ENCODE assay signal across 25 cellular contexts in genomic region chr1:198040880-198041279, GRCh38.
"Had no signal": no experiment of that assay in that cellular context is flagged by ENCODE, and none has a peak within 500 bp of the region (broad histone marks: within the 10 kb centered on the region; RNA-seq: fewer than 3 reads in every experiment).

No MANE protein-coding gene starts in this region.

- DNase-seq: activated CD4-positive, alpha-beta T cell treated with anti-CD3 and anti-CD28 coated beads for 4 hours; activated CD4-positive, alpha-beta T cell treated with anti-CD3 and anti-CD28 coated beads, Interleukin-2, amount 50 U/mL, for 48 hours; activated effector memory CD4-positive, alpha-beta T cell treated with anti-CD3 and anti-CD28 coated beads, Interleukin-2, amount 50 U/mL, for 16 hours; activated T-cell treated with anti-CD3 and anti-CD28 coated beads, Interleukin-2, amount 50 U/mL, for 72 hours; amniotic stem cell; colonic mucosa; dorsolateral prefrontal cortex; esophagus squamous epithelium; gastrocnemius medialis; hypothalamus; left ventricle myocardium inferior; midbrain; natural killer cell; retina; sigmoid colon; stimulated activated CD4-positive, alpha-beta T cell treated with anti-CD3 and anti-CD28 coated beads, Interleukin-15, amount 100 ng/mL, for 24 hours; stimulated activated naive CD4-positive, alpha-beta T cell treated with Interleukin-2 at 50 U/mL for 16 hours; substantia nigra; T-helper 9 cell; thyroid gland; upper lobe of right lung had no signal

- H3K4me1 Mint-ChIP-seq: activated naive CD4-positive, alpha-beta T cell treated with anti-CD3 and anti-CD28 coated beads, Interleukin-2, amount 50 U/mL, for 24 hours; central memory CD8-positive, alpha-beta T cell; natural killer cell; WTC11 had no signal

- H3K36me3 Mint-ChIP-seq: activated naive CD4-positive, alpha-beta T cell treated with anti-CD3 and anti-CD28 coated beads, Interleukin-2, amount 50 U/mL, for 24 hours; natural killer cell; WTC11 had no signal

- H3K27ac Mint-ChIP-seq: activated naive CD4-positive, alpha-beta T cell treated with anti-CD3 and anti-CD28 coated beads, Interleukin-2, amount 50 U/mL, for 24 hours; activated T-cell treated with anti-CD3 and anti-CD28 coated beads, Interleukin-2, amount 50 U/mL, for 72 hours; natural killer cell; progenitor cell of endocrine pancreas; WTC11 had no signal

- H3K27me3 Mint-ChIP-seq: activated naive CD4-positive, alpha-beta T cell treated with anti-CD3 and anti-CD28 coated beads, Interleukin-2, amount 50 U/mL, for 24 hours; central memory CD8-positive, alpha-beta T cell; progenitor cell of endocrine pancreas had no signal

- H3K4me3 Mint-ChIP-seq: activated naive CD4-positive, alpha-beta T cell treated with anti-CD3 and anti-CD28 coated beads, Interleukin-2, amount 50 U/mL, for 24 hours; activated T-cell treated with anti-CD3 and anti-CD28 coated beads, Interleukin-2, amount 50 U/mL, for 72 hours; central memory CD8-positive, alpha-beta T cell; natural killer cell; WTC11 had no signal

- H3K9me3 Mint-ChIP-seq: activated naive CD4-positive, alpha-beta T cell treated with anti-CD3 and anti-CD28 coated beads, Interleukin-2, amount 50 U/mL, for 24 hours; activated T-cell treated with anti-CD3 and anti-CD28 coated beads, Interleukin-2, amount 50 U/mL, for 72 hours; central memory CD8-positive, alpha-beta T cell; natural killer cell; WTC11 had no signal

- ATAC-seq: gastrocnemius medialis, natural killer cell, upper lobe of right lung, WTC11 had no signal
